In the genomic region with DNA sequence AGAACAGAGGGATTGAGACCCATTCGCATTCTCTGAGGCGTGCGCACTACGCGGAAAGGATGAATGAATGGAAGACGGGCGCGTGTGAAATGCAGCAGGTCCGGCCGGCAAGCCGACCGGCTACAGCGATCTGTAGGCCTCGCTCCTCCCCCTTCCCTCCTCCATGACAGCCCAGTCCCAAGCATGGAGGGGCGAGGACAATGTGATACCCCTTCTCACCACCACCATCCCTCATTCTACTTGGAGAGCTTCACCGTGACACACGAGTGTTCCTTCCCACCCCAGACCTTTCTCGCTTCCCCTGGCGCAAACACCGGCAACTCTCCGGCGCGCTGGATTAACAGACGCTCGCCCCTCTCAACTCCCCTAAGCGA, we compare ENCODE assay signal across 1 cellular context.
TF ChIP-seq lines count a peak whose summit lies in the region.

No MANE protein-coding gene starts in this region.

TF ChIP-seq in HepG2, 621 proteins besides CTCF, POLR2A, EP300 and RAD21 (continued from another document and continues in another):
- TF ChIP-seq, protein P1, sequence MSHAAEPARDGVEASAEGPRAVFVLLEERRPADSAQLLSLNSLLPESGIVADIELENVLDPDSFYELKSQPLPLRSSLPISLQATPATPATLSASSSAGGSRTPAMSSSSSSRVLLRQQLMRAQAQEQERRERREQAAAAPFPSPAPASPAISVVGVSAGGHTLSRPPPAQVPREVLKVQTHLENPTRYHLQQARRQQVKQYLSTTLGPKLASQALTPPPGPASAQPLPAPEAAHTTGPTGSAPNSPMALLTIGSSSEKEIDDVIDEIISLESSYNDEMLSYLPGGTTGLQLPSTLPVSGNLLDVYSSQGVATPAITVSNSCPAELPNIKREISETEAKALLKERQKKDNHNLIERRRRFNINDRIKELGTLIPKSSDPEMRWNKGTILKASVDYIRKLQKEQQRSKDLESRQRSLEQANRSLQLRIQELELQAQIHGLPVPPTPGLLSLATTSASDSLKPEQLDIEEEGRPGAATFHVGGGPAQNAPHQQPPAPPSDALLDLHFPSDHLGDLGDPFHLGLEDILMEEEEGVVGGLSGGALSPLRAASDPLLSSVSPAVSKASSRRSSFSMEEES (CRISPR knock-in tag; IDR thresholded peaks at IDR 0.05), result no peak
- TF ChIP-seq, protein P2, sequence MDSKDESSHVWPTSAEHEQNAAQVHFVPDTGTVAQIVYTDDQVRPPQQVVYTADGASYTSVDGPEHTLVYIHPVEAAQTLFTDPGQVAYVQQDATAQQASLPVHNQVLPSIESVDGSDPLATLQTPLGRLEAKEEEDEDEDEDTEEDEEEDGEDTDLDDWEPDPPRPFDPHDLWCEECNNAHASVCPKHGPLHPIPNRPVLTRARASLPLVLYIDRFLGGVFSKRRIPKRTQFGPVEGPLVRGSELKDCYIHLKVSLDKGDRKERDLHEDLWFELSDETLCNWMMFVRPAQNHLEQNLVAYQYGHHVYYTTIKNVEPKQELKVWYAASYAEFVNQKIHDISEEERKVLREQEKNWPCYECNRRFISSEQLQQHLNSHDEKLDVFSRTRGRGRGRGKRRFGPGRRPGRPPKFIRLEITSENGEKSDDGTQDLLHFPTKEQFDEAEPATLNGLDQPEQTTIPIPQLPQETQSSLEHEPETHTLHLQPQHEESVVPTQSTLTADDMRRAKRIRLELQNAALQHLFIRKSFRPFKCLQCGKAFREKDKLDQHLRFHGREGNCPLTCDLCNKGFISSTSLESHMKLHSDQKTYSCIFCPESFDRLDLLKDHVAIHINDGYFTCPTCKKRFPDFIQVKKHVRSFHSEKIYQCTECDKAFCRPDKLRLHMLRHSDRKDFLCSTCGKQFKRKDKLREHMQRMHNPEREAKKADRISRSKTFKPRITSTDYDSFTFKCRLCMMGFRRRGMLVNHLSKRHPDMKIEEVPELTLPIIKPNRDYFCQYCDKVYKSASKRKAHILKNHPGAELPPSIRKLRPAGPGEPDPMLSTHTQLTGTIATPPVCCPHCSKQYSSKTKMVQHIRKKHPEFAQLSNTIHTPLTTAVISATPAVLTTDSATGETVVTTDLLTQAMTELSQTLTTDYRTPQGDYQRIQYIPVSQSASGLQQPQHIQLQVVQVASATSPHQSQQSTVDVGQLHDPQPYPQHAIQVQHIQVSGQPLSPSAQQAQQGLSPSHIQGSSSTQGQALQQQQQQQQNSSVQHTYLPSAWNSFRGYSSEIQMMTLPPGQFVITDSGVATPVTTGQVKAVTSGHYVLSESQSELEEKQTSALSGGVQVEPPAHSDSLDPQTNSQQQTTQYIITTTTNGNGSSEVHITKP (CRISPR knock-in tag; IDR thresholded peaks at IDR 0.05; ENCODE audit: low read depth), result 0 out of 2 replicates have a peak, but pooled peaks have one; percentile 13
- TF ChIP-seq, protein P3, sequence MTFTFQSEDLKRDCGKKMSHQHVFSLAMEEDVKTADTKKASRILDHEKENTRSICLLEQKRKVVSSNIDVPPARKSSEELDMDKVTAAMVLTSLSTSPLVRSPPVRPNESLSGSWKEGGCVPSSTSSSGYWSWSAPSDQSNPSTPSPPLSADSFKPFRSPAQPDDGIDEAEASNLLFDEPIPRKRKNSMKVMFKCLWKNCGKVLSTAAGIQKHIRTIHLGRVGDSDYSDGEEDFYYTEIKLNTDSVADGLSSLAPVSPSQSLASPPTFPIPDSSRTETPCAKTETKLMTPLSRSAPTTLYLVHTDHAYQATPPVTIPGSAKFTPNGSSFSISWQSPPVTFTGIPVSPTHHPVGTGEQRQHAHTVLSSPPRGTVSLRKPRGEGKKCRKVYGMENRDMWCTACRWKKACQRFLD (CRISPR knock-in tag; IDR thresholded peaks at IDR 0.05; ENCODE audit: borderline replicate concordance), result no peak
- TF ChIP-seq CBFB (CRISPR knock-in tag; IDR thresholded peaks at IDR 0.05), result no peak
- no peak for TF ChIP-seq ZBTB3 (CRISPR knock-in tag; IDR thresholded peaks at IDR 0.05; ENCODE audit: borderline replicate concordance, low read depth)
- no peak for TF ChIP-seq NCOA1 (CRISPR knock-in tag; IDR thresholded peaks at IDR 0.05)
- TF ChIP-seq, protein P4, sequence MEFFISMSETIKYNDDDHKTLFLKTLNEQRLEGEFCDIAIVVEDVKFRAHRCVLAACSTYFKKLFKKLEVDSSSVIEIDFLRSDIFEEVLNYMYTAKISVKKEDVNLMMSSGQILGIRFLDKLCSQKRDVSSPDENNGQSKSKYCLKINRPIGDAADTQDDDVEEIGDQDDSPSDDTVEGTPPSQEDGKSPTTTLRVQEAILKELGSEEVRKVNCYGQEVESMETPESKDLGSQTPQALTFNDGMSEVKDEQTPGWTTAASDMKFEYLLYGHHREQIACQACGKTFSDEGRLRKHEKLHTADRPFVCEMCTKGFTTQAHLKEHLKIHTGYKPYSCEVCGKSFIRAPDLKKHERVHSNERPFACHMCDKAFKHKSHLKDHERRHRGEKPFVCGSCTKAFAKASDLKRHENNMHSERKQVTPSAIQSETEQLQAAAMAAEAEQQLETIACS (CRISPR knock-in tag; IDR thresholded peaks at IDR 0.05), result no peak
- no peak; the same call in 1 of the 2 replicates for TF ChIP-seq BCL6 (CRISPR knock-in tag; IDR thresholded peaks at IDR 0.05)
- no peak for TF ChIP-seq ZNF75D (CRISPR knock-in tag; IDR thresholded peaks at IDR 0.05; ENCODE audit: borderline replicate concordance)
- TF ChIP-seq ZNF207 (IDR thresholded peaks at IDR 0.05; ENCODE audit: borderline replicate concordance), result no peak
- no peak for TF ChIP-seq ZNF367 (CRISPR knock-in tag; IDR thresholded peaks at IDR 0.05; ENCODE audit: borderline replicate concordance)
- TF ChIP-seq GABPB1 (CRISPR knock-in tag; IDR thresholded peaks at IDR 0.05), result 0 out of 2 replicates have a peak, but pooled peaks have one; percentile 5
- TF ChIP-seq ZNF644 (CRISPR knock-in tag; IDR thresholded peaks at IDR 0.05; ENCODE audit: low read depth), result 0 out of 2 replicates have a peak, but pooled peaks have one; percentile 9
- no peak for TF ChIP-seq ATRX (CRISPR knock-in tag; IDR thresholded peaks at IDR 0.05; ENCODE audit: borderline replicate concordance)
- no peak for TF ChIP-seq CBX2 (IDR thresholded peaks at IDR 0.05; ENCODE audit: low read depth, low read length)
- TF ChIP-seq CBX2 (CRISPR knock-in tag; IDR thresholded peaks at IDR 0.05; ENCODE audit: low read depth), result no peak
- TF ChIP-seq, protein P5, sequence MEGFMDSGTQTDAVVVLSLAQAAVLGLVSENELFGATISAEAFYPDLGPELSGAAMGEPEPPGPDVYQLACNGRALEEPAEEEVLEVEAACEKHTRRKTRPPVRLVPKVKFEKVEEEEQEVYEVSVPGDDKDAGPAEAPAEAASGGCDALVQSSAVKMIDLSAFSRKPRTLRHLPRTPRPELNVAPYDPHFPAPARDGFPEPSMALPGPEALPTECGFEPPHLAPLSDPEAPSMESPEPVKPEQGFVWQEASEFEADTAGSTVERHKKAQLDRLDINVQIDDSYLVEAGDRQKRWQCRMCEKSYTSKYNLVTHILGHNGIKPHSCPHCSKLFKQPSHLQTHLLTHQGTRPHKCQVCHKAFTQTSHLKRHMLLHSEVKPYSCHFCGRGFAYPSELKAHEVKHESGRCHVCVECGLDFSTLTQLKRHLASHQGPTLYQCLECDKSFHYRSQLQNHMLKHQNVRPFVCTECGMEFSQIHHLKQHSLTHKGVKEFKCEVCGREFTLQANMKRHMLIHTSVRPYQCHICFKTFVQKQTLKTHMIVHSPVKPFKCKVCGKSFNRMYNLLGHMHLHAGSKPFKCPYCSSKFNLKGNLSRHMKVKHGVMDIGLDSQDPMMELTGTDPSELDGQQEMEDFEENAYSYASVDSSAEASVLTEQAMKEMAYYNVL (CRISPR knock-in tag; IDR thresholded peaks at IDR 0.05; ENCODE audit: borderline replicate concordance), result peak; percentile 62; the same call in 1 of the 2 replicates
- no peak for TF ChIP-seq SNAPC2 (CRISPR knock-in tag; IDR thresholded peaks at IDR 0.05)
- no peak for TF ChIP-seq ZNF564 (CRISPR knock-in tag; IDR thresholded peaks at IDR 0.05)
- TF ChIP-seq, protein P6, sequence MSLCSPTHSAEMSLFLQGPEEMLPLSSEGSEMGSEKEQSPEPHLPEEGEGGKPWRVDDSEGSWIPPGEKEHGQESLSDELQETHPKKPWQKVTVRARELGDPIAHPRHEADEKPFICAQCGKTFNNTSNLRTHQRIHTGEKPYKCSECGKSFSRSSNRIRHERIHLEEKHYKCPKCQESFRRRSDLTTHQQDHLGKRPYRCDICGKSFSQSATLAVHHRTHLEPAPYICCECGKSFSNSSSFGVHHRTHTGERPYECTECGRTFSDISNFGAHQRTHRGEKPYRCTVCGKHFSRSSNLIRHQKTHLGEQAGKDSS (CRISPR knock-in tag; IDR thresholded peaks at IDR 0.05; ENCODE audit: borderline replicate concordance, low read depth), result no peak; the same call in 1 of the 2 replicates
- TF ChIP-seq ZNF441 (CRISPR knock-in tag; IDR thresholded peaks at IDR 0.05; ENCODE audit: borderline replicate concordance), result no peak
- TF ChIP-seq, protein P7, sequence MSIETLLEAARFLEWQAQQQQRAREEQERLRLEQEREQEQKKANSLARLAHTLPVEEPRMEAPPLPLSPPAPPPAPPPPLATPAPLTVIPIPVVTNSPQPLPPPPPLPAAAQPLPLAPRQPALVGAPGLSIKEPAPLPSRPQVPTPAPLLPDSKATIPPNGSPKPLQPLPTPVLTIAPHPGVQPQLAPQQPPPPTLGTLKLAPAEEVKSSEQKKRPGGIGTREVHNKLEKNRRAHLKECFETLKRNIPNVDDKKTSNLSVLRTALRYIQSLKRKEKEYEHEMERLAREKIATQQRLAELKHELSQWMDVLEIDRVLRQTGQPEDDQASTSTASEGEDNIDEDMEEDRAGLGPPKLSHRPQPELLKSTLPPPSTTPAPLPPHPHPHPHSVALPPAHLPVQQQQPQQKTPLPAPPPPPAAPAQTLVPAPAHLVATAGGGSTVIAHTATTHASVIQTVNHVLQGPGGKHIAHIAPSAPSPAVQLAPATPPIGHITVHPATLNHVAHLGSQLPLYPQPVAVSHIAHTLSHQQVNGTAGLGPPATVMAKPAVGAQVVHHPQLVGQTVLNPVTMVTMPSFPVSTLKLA (IDR thresholded peaks at IDR 0.05), result peak; percentile 32; the same call in 1 of the 2 replicates
- TF ChIP-seq ZNF775 (CRISPR knock-in tag; IDR thresholded peaks at IDR 0.05; ENCODE audit: borderline replicate concordance), result no peak
- TF ChIP-seq ZNF841 (CRISPR knock-in tag; IDR thresholded peaks at IDR 0.05; ENCODE audit: borderline replicate concordance), result no peak; the same call in 1 of the 2 replicates
- TF ChIP-seq SPEN (CRISPR knock-in tag; IDR thresholded peaks at IDR 0.05; ENCODE audit: low read depth), result peak; percentile 35; the same call in 1 of the 2 replicates
- TF ChIP-seq, protein P8, sequence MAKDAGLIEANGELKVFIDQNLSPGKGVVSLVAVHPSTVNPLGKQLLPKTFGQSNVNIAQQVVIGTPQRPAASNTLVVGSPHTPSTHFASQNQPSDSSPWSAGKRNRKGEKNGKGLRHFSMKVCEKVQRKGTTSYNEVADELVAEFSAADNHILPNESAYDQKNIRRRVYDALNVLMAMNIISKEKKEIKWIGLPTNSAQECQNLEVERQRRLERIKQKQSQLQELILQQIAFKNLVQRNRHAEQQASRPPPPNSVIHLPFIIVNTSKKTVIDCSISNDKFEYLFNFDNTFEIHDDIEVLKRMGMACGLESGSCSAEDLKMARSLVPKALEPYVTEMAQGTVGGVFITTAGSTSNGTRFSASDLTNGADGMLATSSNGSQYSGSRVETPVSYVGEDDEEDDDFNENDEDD (CRISPR knock-in tag; IDR thresholded peaks at IDR 0.05; ENCODE audit: borderline replicate concordance), result peak; percentile 33; the same call in 1 of the 2 replicates
- 0 out of 2 replicates have a peak, but pooled peaks have one; percentile 8 for TF ChIP-seq YEATS2 (CRISPR knock-in tag; IDR thresholded peaks at IDR 0.05; ENCODE audit: borderline replicate concordance)
- no peak for TF ChIP-seq SIN3B (IDR thresholded peaks at IDR 0.05; ENCODE audit: low read length)
- TF ChIP-seq KDM2A (CRISPR knock-in tag; IDR thresholded peaks at IDR 0.05; ENCODE audit: borderline replicate concordance, low read depth), result 0 out of 2 replicates have a peak, but pooled peaks have one; percentile 43
- TF ChIP-seq, protein P9, sequence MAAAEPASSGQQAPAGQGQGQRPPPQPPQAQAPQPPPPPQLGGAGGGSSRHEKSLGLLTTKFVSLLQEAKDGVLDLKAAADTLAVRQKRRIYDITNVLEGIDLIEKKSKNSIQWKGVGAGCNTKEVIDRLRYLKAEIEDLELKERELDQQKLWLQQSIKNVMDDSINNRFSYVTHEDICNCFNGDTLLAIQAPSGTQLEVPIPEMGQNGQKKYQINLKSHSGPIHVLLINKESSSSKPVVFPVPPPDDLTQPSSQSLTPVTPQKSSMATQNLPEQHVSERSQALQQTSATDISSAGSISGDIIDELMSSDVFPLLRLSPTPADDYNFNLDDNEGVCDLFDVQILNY (CRISPR knock-in tag; conservative IDR thresholded peaks at IDR 0.05), result no peak
- no peak for TF ChIP-seq ETV5 (CRISPR knock-in tag; IDR thresholded peaks at IDR 0.05; ENCODE audit: borderline replicate concordance)
- TF ChIP-seq KDM3A (CRISPR knock-in tag; IDR thresholded peaks at IDR 0.05; ENCODE audit: low read depth), result 0 out of 2 replicates have a peak, but pooled peaks have one; percentile 16
- peak; percentile 96 for TF ChIP-seq SAP130 (CRISPR knock-in tag; IDR thresholded peaks at IDR 0.05; ENCODE audit: low read depth)
- no peak for TF ChIP-seq ZNF7 (CRISPR knock-in tag; IDR thresholded peaks at IDR 0.05)
- TF ChIP-seq ZNF557 (CRISPR knock-in tag; IDR thresholded peaks at IDR 0.05), result no peak
- TF ChIP-seq SOX6 (IDR thresholded peaks at IDR 0.05), result no peak
- peak; percentile 23; the same call in 1 of the 2 replicates for TF ChIP-seq SOX6 (CRISPR knock-in tag; IDR thresholded peaks at IDR 0.05)
- TF ChIP-seq NR2F2 (IDR thresholded peaks at IDR 0.05; ENCODE audit: borderline replicate concordance, low read depth), result no peak
- no peak for TF ChIP-seq CREM (IDR thresholded peaks at IDR 0.05)
- TF ChIP-seq CREM (CRISPR knock-in tag; IDR thresholded peaks at IDR 0.05), result no peak
- TF ChIP-seq, protein P10, sequence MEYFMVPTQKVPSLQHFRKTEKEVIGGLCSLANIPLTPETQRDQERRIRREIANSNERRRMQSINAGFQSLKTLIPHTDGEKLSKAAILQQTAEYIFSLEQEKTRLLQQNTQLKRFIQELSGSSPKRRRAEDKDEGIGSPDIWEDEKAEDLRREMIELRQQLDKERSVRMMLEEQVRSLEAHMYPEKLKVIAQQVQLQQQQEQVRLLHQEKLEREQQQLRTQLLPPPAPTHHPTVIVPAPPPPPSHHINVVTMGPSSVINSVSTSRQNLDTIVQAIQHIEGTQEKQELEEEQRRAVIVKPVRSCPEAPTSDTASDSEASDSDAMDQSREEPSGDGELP (IDR thresholded peaks at IDR 0.05; ENCODE audit: borderline replicate concordance, low read depth), result no peak
- TF ChIP-seq MAFG (CRISPR knock-in tag; IDR thresholded peaks at IDR 0.05), result no peak
- TF ChIP-seq, protein P11, sequence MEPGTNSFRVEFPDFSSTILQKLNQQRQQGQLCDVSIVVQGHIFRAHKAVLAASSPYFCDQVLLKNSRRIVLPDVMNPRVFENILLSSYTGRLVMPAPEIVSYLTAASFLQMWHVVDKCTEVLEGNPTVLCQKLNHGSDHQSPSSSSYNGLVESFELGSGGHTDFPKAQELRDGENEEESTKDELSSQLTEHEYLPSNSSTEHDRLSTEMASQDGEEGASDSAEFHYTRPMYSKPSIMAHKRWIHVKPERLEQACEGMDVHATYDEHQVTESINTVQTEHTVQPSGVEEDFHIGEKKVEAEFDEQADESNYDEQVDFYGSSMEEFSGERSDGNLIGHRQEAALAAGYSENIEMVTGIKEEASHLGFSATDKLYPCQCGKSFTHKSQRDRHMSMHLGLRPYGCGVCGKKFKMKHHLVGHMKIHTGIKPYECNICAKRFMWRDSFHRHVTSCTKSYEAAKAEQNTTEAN (CRISPR knock-in tag; conservative IDR thresholded peaks at IDR 0.05), result no peak
- TF ChIP-seq HDAC1 (CRISPR knock-in tag; IDR thresholded peaks at IDR 0.05), result 0 out of 2 replicates have a peak, but pooled peaks have one; percentile 21
- TF ChIP-seq, protein P12, sequence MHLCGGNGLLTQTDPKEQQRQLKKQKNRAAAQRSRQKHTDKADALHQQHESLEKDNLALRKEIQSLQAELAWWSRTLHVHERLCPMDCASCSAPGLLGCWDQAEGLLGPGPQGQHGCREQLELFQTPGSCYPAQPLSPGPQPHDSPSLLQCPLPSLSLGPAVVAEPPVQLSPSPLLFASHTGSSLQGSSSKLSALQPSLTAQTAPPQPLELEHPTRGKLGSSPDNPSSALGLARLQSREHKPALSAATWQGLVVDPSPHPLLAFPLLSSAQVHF (CRISPR knock-in tag; IDR thresholded peaks at IDR 0.05), result no peak
